Comparison of ENCODE assay signal across 1 cellular context in the genomic region with DNA sequence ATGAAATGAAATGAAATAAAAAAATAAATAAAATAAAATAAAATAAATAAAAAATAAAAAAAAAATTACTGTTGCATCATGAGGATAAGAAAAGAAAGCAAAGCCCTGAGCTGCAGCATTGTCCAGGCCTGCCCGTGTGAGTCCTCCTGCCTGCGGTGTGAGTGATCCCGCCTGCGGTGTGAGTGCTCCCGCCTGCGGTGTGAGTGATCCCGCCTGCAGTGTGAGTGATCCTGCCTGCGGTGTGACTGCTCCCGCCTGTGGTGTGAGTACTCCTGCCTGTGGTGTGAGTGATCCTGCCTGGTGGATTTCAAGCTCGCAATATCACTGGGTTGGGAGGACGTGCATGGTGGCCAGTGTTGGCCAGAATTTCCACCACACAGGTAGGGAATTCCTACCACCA.
TF ChIP-seq lines count a peak whose summit lies in the region.

No MANE protein-coding gene starts in this region.

TF ChIP-seq in GM12878, 131 proteins besides CTCF, POLR2A, EP300 and RAD21:
- TF ChIP-seq ZNF274 (IDR thresholded peaks at IDR 0.05; ENCODE audit: insufficient read depth, insufficient read length): no peak
- TF ChIP-seq, protein P1, sequence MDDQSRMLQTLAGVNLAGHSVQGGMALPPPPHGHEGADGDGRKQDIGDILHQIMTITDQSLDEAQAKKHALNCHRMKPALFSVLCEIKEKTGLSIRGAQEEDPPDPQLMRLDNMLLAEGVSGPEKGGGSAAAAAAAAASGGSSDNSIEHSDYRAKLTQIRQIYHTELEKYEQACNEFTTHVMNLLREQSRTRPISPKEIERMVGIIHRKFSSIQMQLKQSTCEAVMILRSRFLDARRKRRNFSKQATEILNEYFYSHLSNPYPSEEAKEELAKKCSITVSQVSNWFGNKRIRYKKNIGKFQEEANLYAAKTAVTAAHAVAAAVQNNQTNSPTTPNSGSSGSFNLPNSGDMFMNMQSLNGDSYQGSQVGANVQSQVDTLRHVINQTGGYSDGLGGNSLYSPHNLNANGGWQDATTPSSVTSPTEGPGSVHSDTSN (IDR thresholded peaks at IDR 0.05; ENCODE audit: insufficient replicate concordance, low read depth, low read length): peak; percentile 35
- TF ChIP-seq, protein P2, sequence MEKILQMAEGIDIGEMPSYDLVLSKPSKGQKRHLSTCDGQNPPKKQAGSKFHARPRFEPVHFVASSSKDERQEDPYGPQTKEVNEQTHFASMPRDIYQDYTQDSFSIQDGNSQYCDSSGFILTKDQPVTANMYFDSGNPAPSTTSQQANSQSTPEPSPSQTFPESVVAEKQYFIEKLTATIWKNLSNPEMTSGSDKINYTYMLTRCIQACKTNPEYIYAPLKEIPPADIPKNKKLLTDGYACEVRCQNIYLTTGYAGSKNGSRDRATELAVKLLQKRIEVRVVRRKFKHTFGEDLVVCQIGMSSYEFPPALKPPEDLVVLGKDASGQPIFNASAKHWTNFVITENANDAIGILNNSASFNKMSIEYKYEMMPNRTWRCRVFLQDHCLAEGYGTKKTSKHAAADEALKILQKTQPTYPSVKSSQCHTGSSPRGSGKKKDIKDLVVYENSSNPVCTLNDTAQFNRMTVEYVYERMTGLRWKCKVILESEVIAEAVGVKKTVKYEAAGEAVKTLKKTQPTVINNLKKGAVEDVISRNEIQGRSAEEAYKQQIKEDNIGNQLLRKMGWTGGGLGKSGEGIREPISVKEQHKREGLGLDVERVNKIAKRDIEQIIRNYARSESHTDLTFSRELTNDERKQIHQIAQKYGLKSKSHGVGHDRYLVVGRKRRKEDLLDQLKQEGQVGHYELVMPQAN (conservative IDR thresholded peaks at IDR 0.05): no peak
- TF ChIP-seq NFXL1 (IDR thresholded peaks at IDR 0.05; ENCODE audit: borderline replicate concordance): 0 out of 2 replicates have a peak, but pooled peaks have one; percentile 64
- TF ChIP-seq CEBPB (IDR thresholded peaks at IDR 0.05; ENCODE audit: borderline replicate concordance in 1 of 2, low read depth in 2 of 2, low read length in 2 of 2): no peak
- peak; percentile 74; the same call in 1 of the 2 replicates for TF ChIP-seq TCF3 (IDR thresholded peaks at IDR 0.05; ENCODE audit: borderline replicate concordance, insufficient read depth, low read depth, low read length)
- TF ChIP-seq, protein P3, sequence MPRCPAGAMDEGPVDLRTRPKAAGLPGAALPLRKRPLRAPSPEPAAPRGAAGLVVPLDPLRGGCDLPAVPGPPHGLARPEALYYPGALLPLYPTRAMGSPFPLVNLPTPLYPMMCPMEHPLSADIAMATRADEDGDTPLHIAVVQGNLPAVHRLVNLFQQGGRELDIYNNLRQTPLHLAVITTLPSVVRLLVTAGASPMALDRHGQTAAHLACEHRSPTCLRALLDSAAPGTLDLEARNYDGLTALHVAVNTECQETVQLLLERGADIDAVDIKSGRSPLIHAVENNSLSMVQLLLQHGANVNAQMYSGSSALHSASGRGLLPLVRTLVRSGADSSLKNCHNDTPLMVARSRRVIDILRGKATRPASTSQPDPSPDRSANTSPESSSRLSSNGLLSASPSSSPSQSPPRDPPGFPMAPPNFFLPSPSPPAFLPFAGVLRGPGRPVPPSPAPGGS (IDR thresholded peaks at IDR 0.05; ENCODE audit: borderline replicate concordance, insufficient read depth, low read depth, low read length, poor library complexity, severe bottlenecking): peak; percentile 93
TF ChIP-seq in GM12878: peak in this region for 4.
